14 cellular contexts compared by ENCODE assay signal in genomic region chr17:45813051-45813731, GRCh38. TPM values are rescaled to one million over a fixed set of nuclear protein-coding genes. Genes with fewer than 3 reads are reported as not detected.
DNase-seq lines count a peak whose midpoint lies in the region; FAIRE-seq and TF ChIP-seq lines count a peak whose summit lies in the region.
"Had no signal": no experiment of that assay in that cellular context is flagged by ENCODE, and none has a peak within 500 bp of the region (broad histone marks: within the 10 kb centered on the region; RNA-seq: fewer than 3 reads in every experiment).

No MANE protein-coding gene starts in this region.

- no peaks in the 10 kb centered on the region for H3K36me3 Mint-ChIP-seq in endothelial cell (ENCODE audit: low read depth, unreplicated experiment)
- no peaks in the 10 kb centered on the region for H3K36me3 Mint-ChIP-seq in nephron progenitor cell (ENCODE audit: low read depth)
- H3K36me3 Mint-ChIP-seq: CD14-positive monocyte, T-cell had no signal

- H3K4me1 Mint-ChIP-seq in endothelial cell (ENCODE audit: unreplicated experiment) (no peaks in the 10 kb centered on the region), nephron progenitor cell (peaks cover 45% of the 10 kb centered on the region)
- H3K4me1 Mint-ChIP-seq: CD14-positive monocyte, T-cell had no signal

- H3K9me3 Mint-ChIP-seq in endothelial cell (ENCODE audit: unreplicated experiment) (no peaks in the 10 kb centered on the region), nephron progenitor cell (no peaks in the 10 kb centered on the region)
- H3K9me3 Mint-ChIP-seq: activated CD8-positive, alpha-beta T cell treated with anti-CD3 and anti-CD28 coated beads for 36 hours; T-cell had no signal

- TF ChIP-seq CTCF in D721Med (IDR thresholded peaks at IDR 0.05; ENCODE audit: insufficient read depth, missing control alignments): peak; percentile 66
- peak; percentile 49 for TF ChIP-seq CTCF in endothelial cell (IDR thresholded peaks at IDR 0.05; ENCODE audit: unreplicated experiment)
- peak; percentile 64 for TF ChIP-seq CTCF in nephron progenitor cell (IDR thresholded peaks at IDR 0.05)

- no peak overlapping the region for H3K4me3 Mint-ChIP-seq in endothelial cell (ENCODE audit: unreplicated experiment)
- peak overlapping the region; percentile 23 for H3K4me3 Mint-ChIP-seq in nephron progenitor cell
- H3K4me3 Mint-ChIP-seq: activated CD8-positive, alpha-beta T cell treated with anti-CD3 and anti-CD28 coated beads for 36 hours; CD14-positive monocyte; T-cell had no signal

- DNase-seq in D721Med (ENCODE audit: insufficient read length, low spot score) (no peak), NCI-H524 (lab: John Stamatoyannopoulos, UW) (peak; percentile 73 to 93), endothelial cell (ENCODE audit: low spot score) (peak; percentile 73), nephron progenitor cell (peak; percentile 78), germinal center (ENCODE audit: low spot score) (no peak), NCI-H1694 (lab: John Stamatoyannopoulos, UW) (no peak)
- no peak for DNase-seq in activated effector memory CD4-positive, alpha-beta T cell treated with Interleukin-2 at 50 U/mL for 16 hours
- DNase-seq in stimulated activated CD4-positive, alpha-beta T cell treated with anti-CD3 and anti-CD28 coated beads, Interleukin-2, amount 100 ng/mL, for 24 hours: no peak
- DNase-seq: activated CD8-positive, alpha-beta T cell treated with anti-CD3 and anti-CD28 coated beads for 36 hours; left colon; NCI-H748 treated with DMSO at 0.1 percent for 48 hours; T-cell had no signal

- H3K27ac Mint-ChIP-seq in endothelial cell (ENCODE audit: unreplicated experiment) (no peak overlapping the region), nephron progenitor cell (no peak overlapping the region)
- H3K27ac Mint-ChIP-seq: activated CD8-positive, alpha-beta T cell treated with anti-CD3 and anti-CD28 coated beads for 36 hours; T-cell had no signal

- FAIRE-seq in D721Med (lab: Jason Lieb, UNC): no peak

- H3K27me3 Mint-ChIP-seq in endothelial cell (ENCODE audit: unreplicated experiment) (no peaks in the 10 kb centered on the region), nephron progenitor cell (ENCODE audit: low read depth, poor library complexity) (peaks cover 10% of the 10 kb centered on the region)

RNA-seq across cellular contexts. Expression of gene CRHR1, which starts 29.1 kb away (rescaled TPM):
- total RNA-seq in endothelial cell (ENCODE audit: unreplicated experiment): not detected
- total RNA-seq: activated CD8-positive, alpha-beta T cell treated with anti-CD3 and anti-CD28 coated beads for 36 hours; left colon; T-cell; tibial nerve had no signal

RNA-seq across cellular contexts. Expression of gene SPPL2C, which starts 31.5 kb away (rescaled TPM):
- total RNA-seq in endothelial cell (ENCODE audit: unreplicated experiment): not detected
- total RNA-seq: activated CD8-positive, alpha-beta T cell treated with anti-CD3 and anti-CD28 coated beads for 36 hours; left colon; T-cell; tibial nerve had no signal

Comparison
In these comparisons a context has a peak if more than half of its experiments do, and no peak if none do; other contexts are left out.
1. DNase-seq: peak in NCI-H524 (2 of 2), endothelial cell (single experiment) and nephron progenitor cell (single experiment); none in D721Med (single experiment), germinal center (single experiment), activated effector memory CD4-positive, alpha-beta T cell treated with Interleukin-2 at 50 U/mL for 16 hours (single experiment), NCI-H1694 (single experiment) and stimulated activated CD4-positive, alpha-beta T cell treated with anti-CD3 and anti-CD28 coated beads, Interleukin-2, amount 100 ng/mL, for 24 hours (0 of 2).
2. Peak in every context shown above with its lines, with median percentiles within 50 percentile points of each other: CTCF ChIP-seq.